26 cellular contexts compared by ENCODE assay signal in the genomic region with DNA sequence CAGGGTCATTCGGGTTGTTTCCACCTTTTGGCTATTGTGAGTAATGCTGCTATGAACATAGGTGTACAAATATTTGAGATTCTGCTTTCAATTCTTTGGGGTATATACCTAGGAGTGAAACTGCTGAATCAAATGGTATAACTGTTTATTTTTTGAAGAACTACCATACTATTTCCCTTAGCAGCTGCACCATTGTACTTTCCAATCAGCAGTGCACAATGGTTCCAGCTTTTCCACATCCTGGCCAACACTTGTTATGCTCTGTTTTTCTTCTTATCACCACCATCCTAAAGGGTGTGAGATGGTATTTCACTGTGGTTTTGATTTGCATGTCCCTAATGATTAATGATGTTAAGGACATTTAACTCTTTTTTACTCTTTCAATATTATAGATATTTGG. TPM values are rescaled to one million over a fixed set of nuclear protein-coding genes. Genes with fewer than 3 reads are reported as not detected.
"Had no signal": no experiment of that assay in that cellular context is flagged by ENCODE, and none has a peak within 500 bp of the region (broad histone marks: within the 10 kb centered on the region; RNA-seq: fewer than 3 reads in every experiment).

No MANE protein-coding gene starts in this region.

- DNase-seq: cerebellar nuclear complex; colonic mucosa; cortex of kidney; effector CD8-positive, alpha-beta T cell; effector memory CD8-positive, alpha-beta T cell; esophagus squamous epithelium; foreskin fibroblast; foreskin melanocyte; gastrocnemius medialis; glutamatergic neuron; head of caudate nucleus; heart right ventricle; hippocampal formation; left cardiac atrium; left lung; left ventricle myocardium superior; lower lobe of right lung; mammary epithelial cell; mesendoderm; midbrain had no signal

- H3K27ac ChIP-seq: colonic mucosa, esophagus squamous epithelium, gastrocnemius medialis, heart right ventricle, left lung, lower lobe of right lung had no signal

- H3K4me1 ChIP-seq: colonic mucosa, esophagus squamous epithelium, gastrocnemius medialis, left lung, lower lobe of right lung had no signal

- H3K27me3 ChIP-seq: colonic mucosa, esophagus squamous epithelium, gastrocnemius medialis, left lung had no signal

- ATAC-seq: effector memory CD8-positive, alpha-beta T cell; gastrocnemius medialis; heart right ventricle; left cardiac atrium; left lung; left ventricle myocardium superior; lower lobe of right lung had no signal

- H3K4me3 ChIP-seq: colonic mucosa, esophagus squamous epithelium, gastrocnemius medialis, heart right ventricle, left lung, lower lobe of right lung had no signal

- H3K9me3 ChIP-seq: colonic mucosa, esophagus squamous epithelium, gastrocnemius medialis, heart right ventricle, left lung, lower lobe of right lung had no signal

- H3K36me3 ChIP-seq: colonic mucosa, esophagus squamous epithelium, gastrocnemius medialis, heart right ventricle, left lung, lower lobe of right lung had no signal

- FAIRE-seq: endometrium, islet of Langerhans, keratinocyte had no signal

RNA-seq across cellular contexts. Expression of a gene that starts 3.6 kb away (rescaled TPM):
- total RNA-seq: epithelial cell of proximal tubule, gastrocnemius medialis, kidney epithelial cell, mononuclear cell had no signal
